8 cellular contexts compared by ENCODE assay signal in genomic region chr2:217886720-217887309, GRCh38.
DNase-seq lines count a peak whose midpoint lies in the region; ATAC-seq, FAIRE-seq and TF ChIP-seq lines count a peak whose summit lies in the region.

No MANE protein-coding gene starts in this region.

- H3K4me3 Mint-ChIP-seq in activated CD4-positive, alpha-beta T cell treated with anti-CD3 and anti-CD28 coated beads for 36 hours, result no peak overlapping the region
- no peak overlapping the region for H3K4me3 Mint-ChIP-seq in chondrocyte (ENCODE audit: unreplicated experiment)

- POLR2A ChIA-PET in activated CD4-positive, alpha-beta T cell treated with anti-CD3 and anti-CD28 coated beads for 36 hours (lab: Charles Lee), result no interaction called here

- H3K27ac ChIP-seq in left lung, result peak overlapping the region in 1 of 2 donors; percentile 65

- ATAC-seq in activated CD4-positive, alpha-beta T cell treated with anti-CD3 and anti-CD28 coated beads for 36 hours, result peak; percentile 86
- peak; percentile 71 for ATAC-seq in left lung

- CTCF ChIA-PET in activated CD4-positive, alpha-beta T cell treated with anti-CD3 and anti-CD28 coated beads for 36 hours (lab: Charles Lee), result interaction anchor here (0.5 to 9.0 kb wide), 25 partner anchors 10 to 1899 kb away, joined by 3 to 125 read pairs (median 3); no protein-coding TSS in a partner anchor

- FAIRE-seq in D721Med (lab: Jason Lieb, UNC), result no peak

- H3K36me3 Mint-ChIP-seq in activated CD4-positive, alpha-beta T cell treated with anti-CD3 and anti-CD28 coated beads for 36 hours (ENCODE audit: low read depth), result no peaks in the 10 kb centered on the region
- H3K36me3 Mint-ChIP-seq in chondrocyte (ENCODE audit: low read depth), result peaks cover 70% of the 10 kb centered on the region

- no peaks in the 10 kb centered on the region for H3K27me3 ChIP-seq in left lung

- H3K4me3 ChIP-seq in HFF-Myc (replicated peaks; ENCODE audit: low read depth, low read length) (no peak overlapping the region), left lung (no peak overlapping the region)

- H3K36me3 ChIP-seq in left lung, result peaks cover 0 to 95% of the 10 kb centered on the region in 2 donors

- peaks cover 4% of the 10 kb centered on the region for H3K27me3 Mint-ChIP-seq in activated CD4-positive, alpha-beta T cell treated with anti-CD3 and anti-CD28 coated beads for 36 hours
- no peaks in the 10 kb centered on the region for H3K27me3 Mint-ChIP-seq in chondrocyte (ENCODE audit: low read depth)

- DNase-seq in D721Med (ENCODE audit: insufficient read length, low spot score) (no peak), HFF-Myc (ENCODE audit: extremely low read depth, low read depth) (no peak), NCI-H2171 treated with DMSO at 0.1 percent for 48 hours (lab: John Stamatoyannopoulos, UW) (peak; percentile 62), chondrocyte (ENCODE audit: low spot score) (no peak), left lung (peak in 1 of 2 donors; percentile 68), cerebellar nuclear complex (lab: John Stamatoyannopoulos, UW) (no peak)
- DNase-seq in activated CD4-positive, alpha-beta T cell treated with anti-CD3 and anti-CD28 coated beads for 36 hours, result peak; percentile 84
- peak in 2 of 3 donors; percentile 4 to 37 for DNase-seq in stimulated activated CD4-positive, alpha-beta T cell treated with anti-CD3 and anti-CD28 coated beads, TNF-alpha, amount 100 ng/mL, for 1 hour (ENCODE audit: low read depth in 3 of 3, low spot score in 1 of 3)

- H3K9me3 ChIP-seq in left lung, result no peaks in the 10 kb centered on the region

- H3K4me1 ChIP-seq in left lung, result peaks cover 0 to 59% of the 10 kb centered on the region in 2 donors

- no peak overlapping the region for H3K27ac Mint-ChIP-seq in activated CD4-positive, alpha-beta T cell treated with anti-CD3 and anti-CD28 coated beads for 36 hours
- H3K27ac Mint-ChIP-seq in chondrocyte (ENCODE audit: unreplicated experiment), result peak overlapping the region; percentile 88

- H3K4me1 Mint-ChIP-seq in activated CD4-positive, alpha-beta T cell treated with anti-CD3 and anti-CD28 coated beads for 36 hours, result no peaks in the 10 kb centered on the region
- peaks cover 23% of the 10 kb centered on the region for H3K4me1 Mint-ChIP-seq in chondrocyte (ENCODE audit: low read depth)

- H3K9me3 Mint-ChIP-seq in activated CD4-positive, alpha-beta T cell treated with anti-CD3 and anti-CD28 coated beads for 36 hours (ENCODE audit: low read depth), result no peaks in the 10 kb centered on the region
- no peaks in the 10 kb centered on the region for H3K9me3 Mint-ChIP-seq in chondrocyte (ENCODE audit: low read depth)

- intact Hi-C loops in activated CD4-positive, alpha-beta T cell treated with anti-CD3 and anti-CD28 coated beads for 36 hours (cut with DNase I, micrococcal nuclease), result loop anchor here (1.0 to 2.0 kb wide), 3 partner anchors 98 to 102 kb away; no protein-coding TSS in a partner anchor
- intact Hi-C loops in left lung (cut with DNase I), result loop anchor here in 1 of 2 donors (5.0 kb wide), 1 partner anchor 100 kb away; no protein-coding TSS in a partner anchor

- peak; percentile 59 for TF ChIP-seq CTCF in D721Med (IDR thresholded peaks at IDR 0.05; ENCODE audit: insufficient read depth, missing control alignments)
- peak; percentile 80 for TF ChIP-seq CTCF in HFF-Myc (IDR thresholded peaks at IDR 0.05; ENCODE audit: low read depth, low read length, missing control alignments)
- peak; percentile 88 for TF ChIP-seq CTCF in chondrocyte (IDR thresholded peaks at IDR 0.05)
- peak; percentile 65 to 71 for TF ChIP-seq CTCF in left lung (IDR thresholded peaks at IDR 0.05)

Comparison
In these comparisons a context has a peak if more than half of its experiments do, and no peak if none do; other contexts are left out.
1. DNase-seq: peak in NCI-H2171 treated with DMSO at 0.1 percent for 48 hours (single experiment), activated CD4-positive, alpha-beta T cell treated with anti-CD3 and anti-CD28 coated beads for 36 hours (single experiment) and stimulated activated CD4-positive, alpha-beta T cell treated with anti-CD3 and anti-CD28 coated beads, TNF-alpha, amount 100 ng/mL, for 1 hour (2 of 3); none in D721Med (single experiment), HFF-Myc (single experiment), chondrocyte (single experiment) and cerebellar nuclear complex (0 of 2).
2. Peak in every context shown above with its lines, with median percentiles within 50 percentile points of each other: CTCF ChIP-seq.